10 cellular contexts compared by ENCODE assay signal in genomic region chr17:55742272-55743102, GRCh38. TPM values are rescaled to one million over a fixed set of nuclear protein-coding genes. Genes with fewer than 3 reads are reported as not detected.
DNase-seq lines count a peak whose midpoint lies in the region; ATAC-seq and TF ChIP-seq lines count a peak whose summit lies in the region.
"Had no signal": no experiment of that assay in that cellular context is flagged by ENCODE, and none has a peak within 500 bp of the region (broad histone marks: within the 10 kb centered on the region; RNA-seq: fewer than 3 reads in every experiment).

No MANE protein-coding gene starts in this region.

- DNase-seq in foreskin keratinocyte (peak in 1 of 2 donors; percentile 17), brain microvascular endothelial cell (no peak), SJCRH30 (no peak), activated T-cell treated with anti-CD3 and anti-CD28 coated beads for 4 hours (no peak)
- DNase-seq in activated T-cell treated with anti-CD3 and anti-CD28 coated beads, Interleukin-2, amount 50 U/mL, for 1 hour = no peak

- H3K36me3 ChIP-seq in brain microvascular endothelial cell (replicated peaks) = no peaks in the 10 kb centered on the region
- no peaks in the 10 kb centered on the region for H3K36me3 ChIP-seq in SJCRH30

- H3K4me1 ChIP-seq in foreskin keratinocyte (peaks cover 6% of the 10 kb centered on the region), SJCRH30 (no peaks in the 10 kb centered on the region; the same call in 1 of the 2 replicates)

- peaks cover 4% of the 10 kb centered on the region for H3K27me3 ChIP-seq in foreskin keratinocyte
- no peaks in the 10 kb centered on the region for H3K27me3 ChIP-seq in brain microvascular endothelial cell (replicated peaks)
- H3K27me3 ChIP-seq in SJCRH30 = no peaks in the 10 kb centered on the region

- TF ChIP-seq CTCF in foreskin keratinocyte (conservative IDR thresholded peaks at IDR 0.05) (no peak), brain microvascular endothelial cell (IDR thresholded peaks at IDR 0.05; ENCODE audit: low read depth, low read length, missing control alignments) (no peak)

- H3K9me3 ChIP-seq in SJCRH30 (replicated peaks) = no peaks in the 10 kb centered on the region

- H3K4me3 ChIP-seq in brain microvascular endothelial cell (ENCODE audit: low read depth, low read length) (no peak overlapping the region), SJCRH30 (no peak overlapping the region)

- peak; percentile 92 for ATAC-seq in GM18867 (IDR thresholded peaks at IDR 0.05; ENCODE audit: unreplicated experiment)
- ATAC-seq in GM21619 (IDR thresholded peaks at IDR 0.05; ENCODE audit: unreplicated experiment) = peak; percentile 90
- peak; percentile 85 for ATAC-seq in HG03439 (IDR thresholded peaks at IDR 0.05; ENCODE audit: unreplicated experiment)
- peak; percentile 21 for ATAC-seq in foreskin keratinocyte
- ATAC-seq: WTC11 had no signal

- H3K27ac ChIP-seq in foreskin keratinocyte (peak overlapping the region; percentile 47), brain microvascular endothelial cell (no peak overlapping the region), SJCRH30 (no peak overlapping the region)

- in situ Hi-C loops in brain microvascular endothelial cell (cut with HindIII; ENCODE audit: low pct_ligation_motif_present, low sequenced_read_pairs) = no loop called here

RNA-seq across cellular contexts. Expression of gene PCTP, which starts 8.4 kb away (rescaled TPM):
- 16.5 and 17.7 TPM in 2 replicates for total RNA-seq in foreskin keratinocyte
- 12.5 TPM in 2 replicates for polyA plus RNA-seq in foreskin keratinocyte
- total RNA-seq in SJCRH30 (2014; rRNA removed; shearing (Covaris generic)) = 21.1 and 23.6 TPM in 2 replicates

RNA-seq across cellular contexts. Expression of gene TMEM100, which starts 19.8 kb away (rescaled TPM):
- total RNA-seq in foreskin keratinocyte = 0.07 and 0.37 TPM in 2 replicates
- 0.16 and 0.23 TPM in 2 replicates for polyA plus RNA-seq in foreskin keratinocyte
- total RNA-seq in SJCRH30 (2014; rRNA removed; shearing (Covaris generic)) = 1.0 and 1.3 TPM in 2 replicates
- total RNA-seq: endothelial cell of umbilical vein had no signal
- polyA plus RNA-seq: endothelial cell of umbilical vein had no signal

Comparison
In these comparisons a context has a peak if more than half of its experiments do, and no peak if none do; other contexts are left out.
1. ATAC-seq: peak in every context shown above with its lines; median percentile 92 in GM18867; 90 in GM21619; 85 in HG03439; 21 in foreskin keratinocyte.